35 cellular contexts compared by ENCODE assay signal in the genomic region with DNA sequence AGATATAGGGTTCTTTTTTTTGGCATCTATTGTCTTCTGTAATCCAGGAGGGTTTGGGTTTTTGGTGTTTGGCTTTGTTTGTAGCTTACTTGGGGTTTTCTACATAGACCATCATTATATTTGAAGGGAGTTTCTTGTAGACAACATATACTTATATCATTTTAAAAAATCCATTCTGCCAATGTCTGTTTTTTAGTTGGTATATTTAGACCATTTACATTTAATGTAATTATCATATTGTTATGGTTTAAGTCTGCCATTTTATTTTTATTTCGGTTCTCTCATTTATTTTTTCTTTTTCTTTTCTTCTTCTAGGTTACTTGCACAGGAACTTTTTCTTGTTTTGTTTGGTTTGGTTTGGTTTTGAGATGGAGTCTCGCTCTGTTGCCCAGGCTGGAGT.
"Had no signal": no experiment of that assay in that cellular context is flagged by ENCODE, and none has a peak within 500 bp of the region (broad histone marks: within the 10 kb centered on the region; RNA-seq: fewer than 3 reads in every experiment).

No MANE protein-coding gene starts in this region.

- H3K36me3 ChIP-seq: MG63 had no signal

- H3K27me3 ChIP-seq: MG63 had no signal

- H3K4me3 ChIP-seq: MG63 had no signal

- DNase-seq: Kasumi-1, MG63, MM.1S, MV-4-11, NCI-H1048, NCI-H1092, NCI-H1092 treated with DMSO at 0.1 percent for 48 hours, NCI-H1105, NCI-H1105 treated with DMSO at 0.1 percent for 48 hours, NCI-H1417, NCI-H1417 treated with DMSO at 0.1 percent for 48 hours, NCI-H1436, NCI-H1436 treated with DMSO at 0.1 percent for 48 hours, NCI-H146, NCI-H1694, NCI-H1694 treated with DMSO at 0.1 percent for 48 hours, NCI-H187, NCI-H187 treated with DMSO at 0.1 percent for 48 hours, NCI-H1930, NCI-H2029, NCI-H2029 treated with DMSO at 0.1 percent for 48 hours, NCI-H2081, NCI-H2081 treated with DMSO at 0.1 percent for 48 hours, NCI-H2107, NCI-H2171, NCI-H2171 treated with DMSO at 0.1 percent for 48 hours, NCI-H2227 treated with DMSO at 0.1 percent for 48 hours, NCI-H226, NCI-H345, NCI-H446, NCI-H446 treated with DMSO at 0.1 percent for 48 hours, NCI-H510A, NCI-H510A treated with DMSO at 0.1 percent for 48 hours, NCI-H524, NCI-H524 treated with DMSO at 0.1 percent for 48 hours had no signal
